In the genomic region with DNA sequence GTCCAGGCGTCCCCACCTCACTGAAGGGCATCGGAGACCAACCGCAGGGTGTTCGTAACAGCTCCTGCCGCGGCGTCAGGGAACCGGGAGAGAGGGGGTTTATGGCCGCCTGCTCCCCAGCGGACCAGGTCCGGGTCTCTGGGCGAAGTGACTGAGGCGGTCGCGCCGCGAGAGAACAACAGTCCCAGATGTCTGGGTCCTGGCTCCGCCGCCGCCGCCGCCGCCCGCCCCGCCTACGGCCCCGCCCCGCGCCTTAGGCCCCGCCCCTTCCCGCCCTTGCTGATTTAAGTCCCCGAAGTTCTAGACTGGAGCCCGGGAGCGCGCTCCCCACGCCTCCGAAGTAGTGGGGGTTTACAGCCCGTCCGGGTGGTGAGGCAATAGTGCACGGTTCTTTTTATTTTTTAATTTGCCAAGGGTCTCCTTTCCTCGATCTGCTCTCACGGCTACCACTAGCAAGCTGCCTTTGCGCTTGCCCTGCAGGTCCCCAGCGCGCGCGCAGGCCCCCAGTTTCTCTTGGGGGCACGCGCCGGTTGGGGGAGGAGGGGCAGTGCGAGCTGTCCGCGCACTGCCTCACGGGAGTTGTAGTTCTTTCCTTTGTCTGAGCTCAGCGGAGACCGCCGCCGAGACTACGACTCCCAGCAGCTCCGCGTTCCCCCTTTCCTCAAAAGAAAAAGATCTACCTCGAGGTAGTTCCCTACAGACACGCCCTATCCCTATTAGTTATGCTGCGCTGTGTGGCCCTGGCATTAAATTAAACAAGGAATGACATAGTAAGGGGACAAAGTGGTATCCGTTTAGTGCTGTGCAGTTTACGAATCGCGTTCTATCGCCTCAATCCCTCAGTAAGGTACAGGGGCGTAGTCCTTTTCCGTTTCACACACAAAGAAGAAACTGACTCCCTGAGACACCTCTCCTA, we compare ENCODE assay signal across 8 cellular contexts. TPM values are rescaled to one million over a fixed set of nuclear protein-coding genes. Genes with fewer than 3 reads are reported as not detected.
DNase-seq lines count a peak whose midpoint lies in the region; ATAC-seq and TF ChIP-seq lines count a peak whose summit lies in the region.

A gene (minus strand): TSS at position 190 of the 916 bp plus-strand sequence. CDS start 272 bp downstream, outside the sequence.

- peak; percentile 95 for DNase-seq in NCI-H1105 (lab: John Stamatoyannopoulos, UW)
- peak; percentile 95 for DNase-seq in SKM-1 (lab: John Stamatoyannopoulos, UW; ENCODE audit: unreplicated experiment)
- DNase-seq in activated naive CD8-positive, alpha-beta T cell treated with anti-CD3 and anti-CD28 coated beads for 36 hours: peak; percentile 92
- DNase-seq in head of caudate nucleus: peak; percentile 88 to 98 (median 95)
- peak; percentile 98 for DNase-seq in osteoblast (ENCODE audit: insufficient read length, low spot score, missing footprints)
- peak; percentile 87 for DNase-seq in thoracic aorta (ENCODE audit: low spot score)

- ATAC-seq in HG02642 (IDR thresholded peaks at IDR 0.05; ENCODE audit: poor library complexity, unreplicated experiment): peak; percentile 96
- ATAC-seq in thoracic aorta (ENCODE audit: insufficient number of reproducible peaks, low FRiP score, low read depth): peak; percentile 92

- peak within 1 kb of the TSS; percentile 56 for H3K27ac ChIP-seq in osteoblast (ENCODE audit: low read depth, low read length)
- peak within 1 kb of the TSS; percentile 86 to 94 for H3K27ac ChIP-seq in thoracic aorta

- peak within 1 kb of the TSS; percentile 99 for H3K27ac Mint-ChIP-seq in activated naive CD8-positive, alpha-beta T cell treated with anti-CD3 and anti-CD28 coated beads for 36 hours

- intact Hi-C loops in head of caudate nucleus (cut with DNase I): loop anchor here (5.0 kb wide), 1 partner anchor 49 kb away; no protein-coding TSS in a partner anchor

- no peaks in the 10 kb centered on the region for H3K9me3 Mint-ChIP-seq in activated naive CD8-positive, alpha-beta T cell treated with anti-CD3 and anti-CD28 coated beads for 36 hours

- peak; percentile 34 for TF ChIP-seq POLR2A in GM10847 (IDR thresholded peaks at IDR 0.05; ENCODE audit: extremely low read depth, insufficient read length)

- peaks cover 32% of the 10 kb centered on the region for H3K4me1 Mint-ChIP-seq in activated naive CD8-positive, alpha-beta T cell treated with anti-CD3 and anti-CD28 coated beads for 36 hours

- H3K9me3 ChIP-seq in osteoblast (ENCODE audit: low read depth, low read length) (no peaks in the 10 kb centered on the region), thoracic aorta (no peaks in the 10 kb centered on the region)

- H3K27me3 Mint-ChIP-seq in activated naive CD8-positive, alpha-beta T cell treated with anti-CD3 and anti-CD28 coated beads for 36 hours: no peaks in the 10 kb centered on the region

- H3K36me3 ChIP-seq in osteoblast (ENCODE audit: insufficient read depth, low read length) (no peaks in the 10 kb centered on the region), thoracic aorta (no peaks in the 10 kb centered on the region)

- H3K4me1 ChIP-seq in osteoblast (ENCODE audit: insufficient read depth, low read length) (peaks cover 3% of the 10 kb centered on the region), thoracic aorta (ENCODE audit: control insufficient read depth in 1 of 2, low read depth in 2 of 2) (peaks cover 8% of the 10 kb centered on the region in 2 donors)

- no peaks in the 10 kb centered on the region for H3K36me3 Mint-ChIP-seq in activated naive CD8-positive, alpha-beta T cell treated with anti-CD3 and anti-CD28 coated beads for 36 hours

- H3K4me3 ChIP-seq in osteoblast (ENCODE audit: insufficient read depth, low read length) (peak within 1 kb of the TSS; percentile 73), thoracic aorta (peak within 1 kb of the TSS; percentile 80)

- H3K4me3 Mint-ChIP-seq in activated naive CD8-positive, alpha-beta T cell treated with anti-CD3 and anti-CD28 coated beads for 36 hours: peak within 1 kb of the TSS; percentile 98

- H2AFZ ChIP-seq in osteoblast (ENCODE audit: low read length): peak within 1 kb of the TSS; percentile 92

- peak within 1 kb of the TSS; percentile 80 for H3K4me2 ChIP-seq in osteoblast (ENCODE audit: insufficient read depth, low read length)

- H3K27me3 ChIP-seq in osteoblast (ENCODE audit: insufficient read depth, low read length) (no peaks in the 10 kb centered on the region), thoracic aorta (replicated peaks; ENCODE audit: insufficient read depth) (no peaks in the 10 kb centered on the region)

- TF ChIP-seq CTCF in osteoblast (IDR thresholded peaks at IDR 0.05; ENCODE audit: extremely low read depth, low read depth, low read length) (no peak), thoracic aorta (IDR thresholded peaks at IDR 0.05) (no peak)

- H4K20me1 ChIP-seq in osteoblast (ENCODE audit: insufficient read depth, low read length): no peaks in the 10 kb centered on the region

- H3K79me2 ChIP-seq in osteoblast (ENCODE audit: insufficient read depth, low read length): peaks cover 4% of the 10 kb centered on the region

RNA-seq across cellular contexts. Expression of the gene that starts here (rescaled TPM):
- total RNA-seq in activated naive CD8-positive, alpha-beta T cell treated with anti-CD3 and anti-CD28 coated beads for 36 hours: 10 to 100 TPM; 10.3 to 11.0 TPM
- total RNA-seq in osteoblast: 6.5 and 7.2 TPM in 2 replicates
- total RNA-seq in thoracic aorta: 10 to 100 TPM in 1 of 2 donors, 1 to 10 TPM in 1; 8.9 to 12.4 TPM

Comparison
In these comparisons a context has a peak if more than half of its experiments do, and no peak if none do; other contexts are left out.
1. Peak in every context shown above with its lines: DNase-seq, ATAC-seq, H3K4me3 ChIP-seq and H3K27ac ChIP-seq.